1 cellular context compared by ENCODE assay signal in the genomic region with DNA sequence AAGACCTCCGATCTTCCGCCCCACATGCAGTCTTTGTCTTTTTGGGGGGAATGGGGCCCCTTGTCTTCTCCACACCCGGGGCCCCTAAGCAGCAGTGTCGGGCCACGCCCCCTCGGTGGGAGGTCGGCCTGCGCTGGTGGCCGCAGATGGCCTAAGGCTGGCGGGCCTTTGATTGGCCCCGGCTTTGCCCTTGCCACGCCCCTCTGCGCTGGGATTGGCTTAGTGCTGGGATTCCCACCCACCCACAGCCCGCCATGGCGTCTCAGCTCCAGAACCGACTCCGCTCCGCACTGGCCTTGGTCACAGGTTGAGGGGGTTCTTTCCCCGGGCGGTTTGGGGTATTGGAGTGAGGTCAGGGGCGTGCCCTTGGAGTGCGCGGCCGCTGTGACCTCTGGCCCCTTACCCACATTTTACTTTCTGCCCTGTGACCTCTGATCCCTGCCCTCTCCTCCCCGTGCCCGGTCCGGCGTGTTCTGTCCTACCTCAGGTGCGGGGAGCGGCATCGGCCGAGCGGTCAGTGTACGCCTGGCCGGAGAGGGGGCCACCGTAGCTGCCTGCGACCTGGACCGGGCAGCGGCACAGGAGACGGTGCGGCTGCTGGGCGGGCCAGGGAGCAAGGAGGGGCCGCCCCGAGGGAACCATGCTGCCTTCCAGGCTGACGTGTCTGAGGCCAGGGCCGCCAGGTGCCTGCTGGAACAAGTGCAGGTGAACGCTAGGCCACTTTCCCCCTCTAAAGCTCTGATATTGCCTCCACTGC.
TF ChIP-seq lines count a peak whose summit lies in the region.

TSS of gene HSD17B8 (plus strand) at position 241 of the 757 bp plus-strand sequence. CDS start at position 255, 14 bp downstream.

TF ChIP-seq in HepG2, 621 proteins besides CTCF, POLR2A, EP300 and RAD21 (continued from another document and continues in another):
- no peak for TF ChIP-seq NFE2 (CRISPR knock-in tag; IDR thresholded peaks at IDR 0.05)
- 0 out of 2 replicates have a peak, but pooled peaks have one; percentile 37 for TF ChIP-seq ZNF674 (CRISPR knock-in tag; IDR thresholded peaks at IDR 0.05; ENCODE audit: low read depth)
- TF ChIP-seq ZFP36L2 (CRISPR knock-in tag; IDR thresholded peaks at IDR 0.05), result no peak
- peak; percentile 88 for TF ChIP-seq BORCS8-MEF2B (CRISPR knock-in tag; IDR thresholded peaks at IDR 0.05)
- peak; percentile 41; the same call in 1 of the 2 replicates for TF ChIP-seq FOSL2 (CRISPR knock-in tag; IDR thresholded peaks at IDR 0.05)
- TF ChIP-seq SALL2 (CRISPR knock-in tag; IDR thresholded peaks at IDR 0.05), result peak; percentile 89
- TF ChIP-seq ZNF276 (CRISPR knock-in tag; IDR thresholded peaks at IDR 0.05; ENCODE audit: low read depth), result peak; percentile 28; the same call in 1 of the 2 replicates
- 0 out of 2 replicates have a peak, but pooled peaks have one; percentile 78 for TF ChIP-seq ZNF225 (CRISPR knock-in tag; IDR thresholded peaks at IDR 0.05)
- TF ChIP-seq, protein P1, sequence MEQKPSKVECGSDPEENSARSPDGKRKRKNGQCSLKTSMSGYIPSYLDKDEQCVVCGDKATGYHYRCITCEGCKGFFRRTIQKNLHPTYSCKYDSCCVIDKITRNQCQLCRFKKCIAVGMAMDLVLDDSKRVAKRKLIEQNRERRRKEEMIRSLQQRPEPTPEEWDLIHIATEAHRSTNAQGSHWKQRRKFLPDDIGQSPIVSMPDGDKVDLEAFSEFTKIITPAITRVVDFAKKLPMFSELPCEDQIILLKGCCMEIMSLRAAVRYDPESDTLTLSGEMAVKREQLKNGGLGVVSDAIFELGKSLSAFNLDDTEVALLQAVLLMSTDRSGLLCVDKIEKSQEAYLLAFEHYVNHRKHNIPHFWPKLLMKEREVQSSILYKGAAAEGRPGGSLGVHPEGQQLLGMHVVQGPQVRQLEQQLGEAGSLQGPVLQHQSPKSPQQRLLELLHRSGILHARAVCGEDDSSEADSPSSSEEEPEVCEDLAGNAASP (CRISPR knock-in tag; IDR thresholded peaks at IDR 0.05; ENCODE audit: borderline replicate concordance), result peak; percentile 67; the same call in 1 of the 2 replicates
- TF ChIP-seq ZNF256 (CRISPR knock-in tag; conservative IDR thresholded peaks at IDR 0.05), result peak; percentile 75; the same call in 1 of the 2 replicates
- 0 out of 2 replicates have a peak, but pooled peaks have one; percentile 13 for TF ChIP-seq LBX2 (CRISPR knock-in tag; IDR thresholded peaks at IDR 0.05; ENCODE audit: borderline replicate concordance)
- TF ChIP-seq, protein P2, sequence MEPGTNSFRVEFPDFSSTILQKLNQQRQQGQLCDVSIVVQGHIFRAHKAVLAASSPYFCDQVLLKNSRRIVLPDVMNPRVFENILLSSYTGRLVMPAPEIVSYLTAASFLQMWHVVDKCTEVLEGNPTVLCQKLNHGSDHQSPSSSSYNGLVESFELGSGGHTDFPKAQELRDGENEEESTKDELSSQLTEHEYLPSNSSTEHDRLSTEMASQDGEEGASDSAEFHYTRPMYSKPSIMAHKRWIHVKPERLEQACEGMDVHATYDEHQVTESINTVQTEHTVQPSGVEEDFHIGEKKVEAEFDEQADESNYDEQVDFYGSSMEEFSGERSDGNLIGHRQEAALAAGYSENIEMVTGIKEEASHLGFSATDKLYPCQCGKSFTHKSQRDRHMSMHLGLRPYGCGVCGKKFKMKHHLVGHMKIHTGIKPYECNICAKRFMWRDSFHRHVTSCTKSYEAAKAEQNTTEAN (CRISPR knock-in tag; conservative IDR thresholded peaks at IDR 0.05), result 0 out of 2 replicates have a peak, but pooled peaks have one; percentile 32
- TF ChIP-seq NONO (IDR thresholded peaks at IDR 0.05), result no peak
- TF ChIP-seq NONO (CRISPR knock-in tag; conservative IDR thresholded peaks at IDR 0.05), result peak; percentile 89; the same call in 1 of the 2 replicates
- no peak for TF ChIP-seq TRIM22 (IDR thresholded peaks at IDR 0.05)
- TF ChIP-seq, protein P3, sequence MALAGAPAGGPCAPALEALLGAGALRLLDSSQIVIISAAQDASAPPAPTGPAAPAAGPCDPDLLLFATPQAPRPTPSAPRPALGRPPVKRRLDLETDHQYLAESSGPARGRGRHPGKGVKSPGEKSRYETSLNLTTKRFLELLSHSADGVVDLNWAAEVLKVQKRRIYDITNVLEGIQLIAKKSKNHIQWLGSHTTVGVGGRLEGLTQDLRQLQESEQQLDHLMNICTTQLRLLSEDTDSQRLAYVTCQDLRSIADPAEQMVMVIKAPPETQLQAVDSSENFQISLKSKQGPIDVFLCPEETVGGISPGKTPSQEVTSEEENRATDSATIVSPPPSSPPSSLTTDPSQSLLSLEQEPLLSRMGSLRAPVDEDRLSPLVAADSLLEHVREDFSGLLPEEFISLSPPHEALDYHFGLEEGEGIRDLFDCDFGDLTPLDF (CRISPR knock-in tag; IDR thresholded peaks at IDR 0.05), result peak; percentile 72
- TF ChIP-seq HCFC1 (IDR thresholded peaks at IDR 0.05; ENCODE audit: low read depth, low read length), result no peak
- peak; percentile 90 for TF ChIP-seq PRDM15 (CRISPR knock-in tag; IDR thresholded peaks at IDR 0.05)
- 0 out of 2 replicates have a peak, but pooled peaks have one; percentile 12 for TF ChIP-seq FOXK1 (CRISPR knock-in tag; IDR thresholded peaks at IDR 0.05; ENCODE audit: borderline replicate concordance, low read depth)
- TF ChIP-seq PLRG1 (conservative IDR thresholded peaks at IDR 0.05), result no peak
- no peak for TF ChIP-seq LCORL (IDR thresholded peaks at IDR 0.05)
- TF ChIP-seq LCORL (CRISPR knock-in tag; IDR thresholded peaks at IDR 0.05), result peak; percentile 79
- TF ChIP-seq MAFF (IDR thresholded peaks at IDR 0.05; ENCODE audit: low read depth, low read length), result no peak
- no peak for TF ChIP-seq MBNL3 (CRISPR knock-in tag; conservative IDR thresholded peaks at IDR 0.05)
- peak; percentile 85; the same call in 1 of the 2 replicates for TF ChIP-seq KLF15 (CRISPR knock-in tag; IDR thresholded peaks at IDR 0.05; ENCODE audit: borderline replicate concordance)
- no peak for TF ChIP-seq RAD51 (IDR thresholded peaks at IDR 0.05; ENCODE audit: borderline replicate concordance)
- TF ChIP-seq HHEX (CRISPR knock-in tag; IDR thresholded peaks at IDR 0.05), result no peak
- TF ChIP-seq NPAS2 (CRISPR knock-in tag; IDR thresholded peaks at IDR 0.05; ENCODE audit: borderline replicate concordance), result no peak
- no peak for TF ChIP-seq ADNP (CRISPR knock-in tag; IDR thresholded peaks at IDR 0.05)
- TF ChIP-seq NFIB (CRISPR knock-in tag; IDR thresholded peaks at IDR 0.05; ENCODE audit: borderline replicate concordance), result no peak
- no peak for TF ChIP-seq NFATC3 (CRISPR knock-in tag; IDR thresholded peaks at IDR 0.05)
- TF ChIP-seq ZNF703 (CRISPR knock-in tag; IDR thresholded peaks at IDR 0.05; ENCODE audit: borderline replicate concordance), result no peak
- no peak for TF ChIP-seq SIX1 (CRISPR knock-in tag; IDR thresholded peaks at IDR 0.05; ENCODE audit: borderline replicate concordance)
- TF ChIP-seq THYN1 (CRISPR knock-in tag; IDR thresholded peaks at IDR 0.05; ENCODE audit: borderline replicate concordance, low read depth), result no peak
- TF ChIP-seq BRCA1 (CRISPR knock-in tag; IDR thresholded peaks at IDR 0.05), result peak; percentile 90
- TF ChIP-seq TAF15 (IDR thresholded peaks at IDR 0.05; ENCODE audit: low read depth, low read length, poor library complexity, severe bottlenecking), result peak; percentile 55
- peak; percentile 89; the same call in 1 of the 2 replicates for TF ChIP-seq ZNF343 (CRISPR knock-in tag; IDR thresholded peaks at IDR 0.05)
- peak; percentile 79; the same call in 1 of the 2 replicates for TF ChIP-seq ZNF772 (CRISPR knock-in tag; IDR thresholded peaks at IDR 0.05)
